ENCODE assay signal across 21 cellular contexts in the genomic region with DNA sequence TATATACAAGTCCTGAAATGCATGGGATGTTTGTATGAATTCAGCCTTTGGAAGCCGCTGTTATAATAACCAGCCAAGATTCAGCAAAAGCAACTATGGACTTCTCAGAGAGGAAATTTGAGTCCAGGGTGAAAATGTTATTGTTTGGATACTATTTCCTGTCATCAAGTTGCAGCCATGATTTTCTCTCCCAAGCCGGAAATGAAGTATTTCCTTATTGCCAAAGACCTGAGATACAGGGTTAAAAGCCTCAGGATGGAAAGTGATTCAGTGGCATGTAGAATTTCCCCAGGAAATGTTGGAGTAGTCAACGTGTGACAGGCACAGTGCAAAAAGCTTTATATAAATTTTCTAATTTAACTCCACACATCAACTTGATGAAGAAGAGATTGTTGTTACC.
DNase-seq lines count a peak whose midpoint lies in the region; ATAC-seq, FAIRE-seq and TF ChIP-seq lines count a peak whose summit lies in the region.
"Had no signal": no experiment of that assay in that cellular context is flagged by ENCODE, and none has a peak within 500 bp of the region (broad histone marks: within the 10 kb centered on the region; RNA-seq: fewer than 3 reads in every experiment).

No MANE protein-coding gene starts in this region.

- H3K79me2 ChIP-seq in keratinocyte (ENCODE audit: control insufficient read depth, insufficient read depth, low read length) = no peaks in the 10 kb centered on the region
- H3K79me2 ChIP-seq: parathyroid adenoma had no signal

- no peaks in the 10 kb centered on the region for H4K20me1 ChIP-seq in keratinocyte (ENCODE audit: control insufficient read depth, extremely low read depth, insufficient read depth, low read length)

- H3K27ac ChIP-seq in brain microvascular endothelial cell (no peak overlapping the region), keratinocyte (ENCODE audit: control insufficient read depth, insufficient read depth, low read length) (no peak overlapping the region), small intestine (ENCODE audit: low read depth in 1 of 2, low read length in 1 of 2) (no peak overlapping the region)
- H3K27ac ChIP-seq: parathyroid adenoma, uterus had no signal

- H3K4me3 ChIP-seq in brain microvascular endothelial cell (ENCODE audit: low read depth, low read length) (no peak overlapping the region), keratinocyte (ENCODE audit: control insufficient read depth in 2 of 3, extremely low read depth in 1 of 3, insufficient read depth in 2 of 3, low read depth in 1 of 3, low read length in 3 of 3) (no peak overlapping the region), small intestine (ENCODE audit: low read depth in 1 of 2, low read length in 2 of 2) (no peak overlapping the region), BE2C (ENCODE audit: low read depth, low read length) (no peak overlapping the region)
- H3K4me3 ChIP-seq: adrenal gland, uterus had no signal

- no peak overlapping the region for H3K4me2 ChIP-seq in keratinocyte (ENCODE audit: control insufficient read depth, extremely low read depth, insufficient read depth, low read depth, low read length)

- H3K9ac ChIP-seq in keratinocyte (ENCODE audit: control insufficient read depth, extremely low read depth, insufficient read depth, low read length) = no peak overlapping the region
- H3K9ac ChIP-seq: parathyroid adenoma had no signal

- FAIRE-seq in keratinocyte (lab: Jason Lieb, UNC) (no peak), small intestine (lab: Jason Lieb, UNC) (no peak)
- FAIRE-seq: endometrium, frontal cortex, H54 had no signal

- H3K27me3 ChIP-seq in brain microvascular endothelial cell (replicated peaks) (no peaks in the 10 kb centered on the region), keratinocyte (ENCODE audit: control insufficient read depth, extremely low read depth, insufficient read depth, low read length) (no peaks in the 10 kb centered on the region), small intestine (ENCODE audit: control insufficient read depth in 2 of 2, insufficient read depth in 2 of 2, low read length in 2 of 2) (no peaks in the 10 kb centered on the region), BE2C (no peaks in the 10 kb centered on the region)
- H3K27me3 ChIP-seq: adrenal gland, uterus had no signal

- H3K9me3 ChIP-seq in keratinocyte (ENCODE audit: control insufficient read depth, low read depth, low read length) (no peaks in the 10 kb centered on the region), small intestine (ENCODE audit: control insufficient read depth, low read depth) (no peaks in the 10 kb centered on the region), BE2C (no peaks in the 10 kb centered on the region)
- H3K9me3 ChIP-seq: adrenal gland, Caco-2, uterus had no signal

- 37 to 57% (median 49%) methylated on average over 3 of the region's 3 CpGs for WGBS in small intestine, 3 donors

- no peak for TF ChIP-seq CTCF in brain microvascular endothelial cell (IDR thresholded peaks at IDR 0.05; ENCODE audit: low read depth, low read length, missing control alignments)
- TF ChIP-seq CTCF in keratinocyte (optimal IDR thresholded peaks at IDR 0.05 in 1 of 3, IDR thresholded peaks at IDR 0.05 in 1 of 3, conservative IDR thresholded peaks at IDR 0.05 in 1 of 3; ENCODE audit: extremely low read depth in 1 of 3, insufficient read depth in 2 of 3, low read length in 3 of 3) = no peak
- no peak for TF ChIP-seq CTCF in BE2C (IDR thresholded peaks at IDR 0.05; ENCODE audit: low read depth, low read length)

- DNase-seq in HCEC 1CT (peak; percentile 40), brain microvascular endothelial cell (peak; percentile 11), keratinocyte (ENCODE audit: low read depth, low spot score) (no peak), small intestine (peak; percentile 5), BE2C (no peak), NCI-H1436 (lab: John Stamatoyannopoulos, UW) (no peak), amygdala (lab: John Stamatoyannopoulos, UW) (no peak)
- DNase-seq: activated CD4-positive, alpha-beta T cell treated with anti-CD3 and anti-CD28 coated beads for 4 hours; Caco-2; EL; Karpas-422; NCI-H748 treated with DMSO at 0.1 percent for 48 hours; stimulated activated CD4-positive, alpha-beta T cell treated with anti-CD3 and anti-CD28 coated beads, Interleukin-2, amount 100 ng/mL, for 48 hours; T-helper 9 cell; uterus had no signal

- H3K9me1 ChIP-seq in keratinocyte (ENCODE audit: control insufficient read depth, extremely low read depth, insufficient read depth, low read length) = no peaks in the 10 kb centered on the region

- ATAC-seq in activated CD4-positive, CD25-positive, alpha-beta regulatory T cell treated with anti-CD3 and anti-CD28 coated beads, Interleukin-2, amount 50 U/mL, for 24 hours = no peak

- dilution Hi-C loops in keratinocyte (cut with MboI; ENCODE audit: extremely low pct_ligation_motif_present, low sequenced_read_pairs) = no loop called here

- in situ Hi-C loops in brain microvascular endothelial cell (cut with HindIII; ENCODE audit: low pct_ligation_motif_present, low sequenced_read_pairs) = no loop called here

- H3K36me3 ChIP-seq in brain microvascular endothelial cell (replicated peaks) (no peaks in the 10 kb centered on the region), keratinocyte (ENCODE audit: control insufficient read depth in 2 of 2, extremely low read depth in 1 of 2, insufficient read depth in 2 of 2, low read length in 2 of 2) (no peaks in the 10 kb centered on the region), small intestine (ENCODE audit: control insufficient read depth in 2 of 2, insufficient read depth in 2 of 2, low read length in 2 of 2) (no peaks in the 10 kb centered on the region), BE2C (no peaks in the 10 kb centered on the region)
- H3K36me3 ChIP-seq: adrenal gland, uterus had no signal

- H3K4me1 ChIP-seq in keratinocyte (ENCODE audit: control insufficient read depth, extremely low read depth, insufficient read depth, low read length) (no peaks in the 10 kb centered on the region), small intestine (ENCODE audit: control insufficient read depth in 2 of 2, insufficient read depth in 1 of 2, low read depth in 1 of 2, low read length in 1 of 2) (no peaks in the 10 kb centered on the region), BE2C (peaks cover 26% of the 10 kb centered on the region)
- H3K4me1 ChIP-seq: Caco-2, parathyroid adenoma, uterus had no signal

- H2AFZ ChIP-seq in keratinocyte (ENCODE audit: control insufficient read depth, low read length) = peak overlapping the region; percentile 74
- H2AFZ ChIP-seq: parathyroid adenoma had no signal

Comparison
In these comparisons a context has a peak if more than half of its experiments do, and no peak if none do; other contexts are left out.
1. DNase-seq: peak in HCEC 1CT (single experiment), brain microvascular endothelial cell (single experiment) and small intestine (single experiment); none in keratinocyte (single experiment), BE2C (single experiment), NCI-H1436 (single experiment) and amygdala (0 of 56).